ENCODE assay signal across 15 cellular contexts in genomic region chr14:79415726-79416125, GRCh38.
A peak's percentile ranks its signal among the peaks of the same experiment; 100 is the strongest.
DNase-seq lines count a peak whose midpoint lies in the region; ATAC-seq, FAIRE-seq and TF ChIP-seq lines count a peak whose summit lies in the region.
"Had no signal": no experiment of that assay in that cellular context is flagged by ENCODE, and none has a peak within 500 bp of the region (broad histone marks: within the 10 kb centered on the region; RNA-seq: fewer than 3 reads in every experiment).

No MANE protein-coding gene starts in this region.

- no peaks in the 10 kb centered on the region for H3K27me3 ChIP-seq in bronchial epithelial cell (ENCODE audit: control insufficient read depth, insufficient read depth, low read length)
- H3K27me3 ChIP-seq: BLaER1 had no signal

- H3K4me3 ChIP-seq in bronchial epithelial cell (ENCODE audit: low read depth, low read length): no peak overlapping the region
- H3K4me3 ChIP-seq: BLaER1 had no signal

- no peak for FAIRE-seq in bronchial epithelial cell (lab: Jason Lieb, UNC)

- peak; percentile 65 for DNase-seq in EH (ENCODE audit: low read depth)
- peak; percentile 12 for DNase-seq in M059J (ENCODE audit: low read depth)
- peak; percentile 35 for DNase-seq in bronchial epithelial cell (ENCODE audit: low read depth)
- DNase-seq in iris pigment epithelial cell (ENCODE audit: low read depth): peak; percentile 5
- no peak for DNase-seq in T-helper 1 cell
- no peak for DNase-seq in islet precursor cell
- DNase-seq: 8988T; AML-193; Caco-2; CD8-positive, alpha-beta memory T cell; DND-41 had no signal

- ATAC-seq in GM18858 (IDR thresholded peaks at IDR 0.05; ENCODE audit: unreplicated experiment): no peak
- no peak for ATAC-seq in HG02798 (IDR thresholded peaks at IDR 0.05; ENCODE audit: poor library complexity, unreplicated experiment)
- ATAC-seq: HCT116 had no signal

- no peak for TF ChIP-seq CTCF in bronchial epithelial cell (IDR thresholded peaks at IDR 0.05; ENCODE audit: insufficient read depth, low read length, severe bottlenecking)

- H3K36me3 ChIP-seq in bronchial epithelial cell (ENCODE audit: control insufficient read depth, insufficient read depth, low read length): no peaks in the 10 kb centered on the region
- H3K36me3 ChIP-seq: BLaER1 had no signal

Comparison
In these comparisons a context has a peak if more than half of its experiments do, and no peak if none do; other contexts are left out.
1. DNase-seq: peak in EH (single experiment), M059J (single experiment), bronchial epithelial cell (single experiment) and iris pigment epithelial cell (single experiment); none in T-helper 1 cell (0 of 5) and islet precursor cell (single experiment).